10 cellular contexts compared by ENCODE assay signal in genomic region chr16:89341697-89342694, GRCh38.
DNase-seq lines count a peak whose midpoint lies in the region; ATAC-seq, FAIRE-seq and TF ChIP-seq lines count a peak whose summit lies in the region.
"Had no signal": no experiment of that assay in that cellular context is flagged by ENCODE, and none has a peak within 500 bp of the region (broad histone marks: within the 10 kb centered on the region; RNA-seq: fewer than 3 reads in every experiment).

No MANE protein-coding gene starts in this region.

- H3K4me1 ChIP-seq in keratinocyte (ENCODE audit: control insufficient read depth, extremely low read depth, insufficient read depth, low read length) (peaks cover 23% of the 10 kb centered on the region), urinary bladder (ENCODE audit: insufficient read depth) (peaks cover 1% of the 10 kb centered on the region)

- no peaks in the 10 kb centered on the region for H3K9me3 Mint-ChIP-seq in activated T-cell treated with anti-CD3 and anti-CD28 coated beads, Interleukin-2, amount 50 U/mL, for 72 hours
- H3K9me3 Mint-ChIP-seq in activated naive CD8-positive, alpha-beta T cell treated with anti-CD3 and anti-CD28 coated beads for 36 hours: no peaks in the 10 kb centered on the region

- no peak overlapping the region for H3K27ac ChIP-seq in keratinocyte (ENCODE audit: control insufficient read depth, insufficient read depth, low read length)
- peak overlapping the region; percentile 28 for H3K27ac ChIP-seq in urinary bladder (ENCODE audit: low read depth)

- no peak for TF ChIP-seq CTCF in keratinocyte (optimal IDR thresholded peaks at IDR 0.05 in 1 of 3, IDR thresholded peaks at IDR 0.05 in 1 of 3, conservative IDR thresholded peaks at IDR 0.05 in 1 of 3; ENCODE audit: extremely low read depth in 1 of 3, insufficient read depth in 2 of 3, low read length in 3 of 3)

- peaks cover 5% of the 10 kb centered on the region for H3K9me1 ChIP-seq in keratinocyte (ENCODE audit: control insufficient read depth, extremely low read depth, insufficient read depth, low read length)

- DNase-seq in activated T-cell treated with anti-CD3 and anti-CD28 coated beads, Interleukin-2, amount 50 U/mL, for 72 hours: no peak
- no peak for DNase-seq in activated T-cell treated with anti-CD3 and anti-CD28 coated beads for 4 hours
- DNase-seq in activated naive CD8-positive, alpha-beta T cell treated with anti-CD3 and anti-CD28 coated beads for 36 hours: no peak
- DNase-seq in keratinocyte (ENCODE audit: low read depth, low spot score): no peak
- DNase-seq in AG08396 (ENCODE audit: low spot score): no peak
- DNase-seq in kidney tubule cell (ENCODE audit: low spot score): no peak
- DNase-seq in DMS53 treated with DMSO at 0.1 percent for 48 hours (lab: John Stamatoyannopoulos, UW; ENCODE audit: unreplicated experiment): no peak
- DNase-seq: OCI-M1 had no signal

- no peak for FAIRE-seq in keratinocyte (lab: Jason Lieb, UNC)
- FAIRE-seq: bronchial epithelial cell had no signal

- H3K4me3 Mint-ChIP-seq in activated T-cell treated with anti-CD3 and anti-CD28 coated beads, Interleukin-2, amount 50 U/mL, for 72 hours: no peak overlapping the region
- no peak overlapping the region for H3K4me3 Mint-ChIP-seq in activated naive CD8-positive, alpha-beta T cell treated with anti-CD3 and anti-CD28 coated beads for 36 hours

- H3K9me3 ChIP-seq in keratinocyte (ENCODE audit: control insufficient read depth, low read depth, low read length): no peaks in the 10 kb centered on the region

- peaks cover 67% of the 10 kb centered on the region for H3K4me1 Mint-ChIP-seq in activated T-cell treated with anti-CD3 and anti-CD28 coated beads, Interleukin-2, amount 50 U/mL, for 72 hours (ENCODE audit: low read depth)
- H3K4me1 Mint-ChIP-seq in activated naive CD8-positive, alpha-beta T cell treated with anti-CD3 and anti-CD28 coated beads for 36 hours: peaks cover 67% of the 10 kb centered on the region

- ATAC-seq in activated T-cell treated with anti-CD3 and anti-CD28 coated beads, Interleukin-2, amount 50 U/mL, for 72 hours (replicated peaks in 1 of 2): peak; percentile 17 to 25

- H3K9ac ChIP-seq in keratinocyte (ENCODE audit: control insufficient read depth, extremely low read depth, insufficient read depth, low read length): no peak overlapping the region

- no peaks in the 10 kb centered on the region for H3K27me3 Mint-ChIP-seq in activated T-cell treated with anti-CD3 and anti-CD28 coated beads, Interleukin-2, amount 50 U/mL, for 72 hours (ENCODE audit: low read depth)
- no peaks in the 10 kb centered on the region for H3K27me3 Mint-ChIP-seq in activated naive CD8-positive, alpha-beta T cell treated with anti-CD3 and anti-CD28 coated beads for 36 hours

- H2AFZ ChIP-seq in keratinocyte (ENCODE audit: control insufficient read depth, low read length): no peak overlapping the region

- H3K4me3 ChIP-seq in keratinocyte (ENCODE audit: control insufficient read depth in 2 of 3, extremely low read depth in 1 of 3, insufficient read depth in 2 of 3, low read depth in 1 of 3, low read length in 3 of 3): no peak overlapping the region
- H3K4me3 ChIP-seq in urinary bladder (ENCODE audit: low read depth, low read length): no peak overlapping the region

- 76% methylated on average over 35 of the region's 35 CpGs for WGBS in urinary bladder

- H3K27me3 ChIP-seq in keratinocyte (ENCODE audit: control insufficient read depth, extremely low read depth, insufficient read depth, low read length): no peaks in the 10 kb centered on the region

- peak overlapping the region; percentile 18 for H3K4me2 ChIP-seq in keratinocyte (ENCODE audit: control insufficient read depth, extremely low read depth, insufficient read depth, low read depth, low read length)

- peaks cover 17% of the 10 kb centered on the region for H4K20me1 ChIP-seq in keratinocyte (ENCODE audit: control insufficient read depth, extremely low read depth, insufficient read depth, low read length)

- dilution Hi-C loops in keratinocyte (cut with MboI; ENCODE audit: extremely low pct_ligation_motif_present, low sequenced_read_pairs): no loop called here

- H3K36me3 ChIP-seq in keratinocyte (ENCODE audit: control insufficient read depth in 2 of 2, extremely low read depth in 1 of 2, insufficient read depth in 2 of 2, low read length in 2 of 2): peaks cover 0 to 3% of the 10 kb centered on the region in 2 experiments
- H3K36me3 ChIP-seq in urinary bladder (ENCODE audit: insufficient read depth): no peaks in the 10 kb centered on the region

- H3K79me2 ChIP-seq in keratinocyte (ENCODE audit: control insufficient read depth, insufficient read depth, low read length): peaks cover 96% of the 10 kb centered on the region

- H3K27ac Mint-ChIP-seq in activated T-cell treated with anti-CD3 and anti-CD28 coated beads, Interleukin-2, amount 50 U/mL, for 72 hours: peak overlapping the region; percentile 73
- H3K27ac Mint-ChIP-seq in activated naive CD8-positive, alpha-beta T cell treated with anti-CD3 and anti-CD28 coated beads for 36 hours: peak overlapping the region; percentile 31

- peaks cover 0 to 8% of the 10 kb centered on the region in 2 donors for H3K36me3 Mint-ChIP-seq in activated T-cell treated with anti-CD3 and anti-CD28 coated beads, Interleukin-2, amount 50 U/mL, for 72 hours (ENCODE audit: insufficient read depth in 2 of 2)
- H3K36me3 Mint-ChIP-seq in activated naive CD8-positive, alpha-beta T cell treated with anti-CD3 and anti-CD28 coated beads for 36 hours: peaks cover 21% of the 10 kb centered on the region
